ENCODE assay signal across 8 cellular contexts in the genomic region with DNA sequence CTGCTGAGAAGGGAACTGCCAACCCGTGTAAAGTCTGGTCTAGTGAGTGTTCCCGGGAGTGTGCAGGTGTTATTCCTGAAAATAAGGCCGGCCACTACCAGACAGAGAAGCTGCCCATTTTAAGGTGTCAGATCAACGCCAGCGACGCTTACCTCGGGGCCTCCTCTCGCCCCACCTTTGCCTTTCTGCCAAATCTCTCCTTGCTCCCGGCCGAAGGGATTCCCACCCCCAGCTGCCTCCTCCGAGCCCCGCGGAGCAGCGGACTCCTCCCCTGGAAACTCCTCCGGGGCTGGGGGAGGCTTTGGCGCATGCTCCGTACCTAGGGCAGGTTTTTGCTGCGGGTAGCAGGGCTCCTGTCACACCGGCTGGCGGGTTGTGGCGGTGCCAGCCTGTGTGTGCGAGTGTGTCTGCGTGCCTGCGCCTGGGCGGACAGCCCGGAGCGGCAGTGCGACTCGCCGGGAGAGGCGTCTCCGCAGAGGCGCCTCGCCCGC. TPM values are rescaled to one million over a fixed set of nuclear protein-coding genes. Genes with fewer than 3 reads are reported as not detected.
A peak's percentile ranks its signal among the peaks of the same experiment; 100 is the strongest.
DNase-seq lines count a peak whose midpoint lies in the region; ATAC-seq and TF ChIP-seq lines count a peak whose summit lies in the region.

A gene (plus strand): TSS at position 359 of the 491 bp plus-strand sequence.

- H3K9me3 Mint-ChIP-seq in activated T-cell treated with anti-CD3 and anti-CD28 coated beads, Interleukin-2, amount 50 U/mL, for 72 hours: peaks cover 0 to 3% of the 10 kb centered on the region in 2 donors

- peaks cover 4% of the 10 kb centered on the region for H3K4me1 Mint-ChIP-seq in activated T-cell treated with anti-CD3 and anti-CD28 coated beads, Interleukin-2, amount 50 U/mL, for 72 hours (ENCODE audit: low read depth)

- peak within 1 kb of the TSS; percentile 43 to 55 for H3K4me3 ChIP-seq in HCT116 (replicated peaks in 1 of 2; ENCODE audit: low read depth in 1 of 2, low read length in 2 of 2)
- H3K4me3 ChIP-seq in duodenal mucosa (ENCODE audit: low read depth in 1 of 2, low read length in 2 of 2): peak within 1 kb of the TSS; percentile 57 to 63
- peak within 1 kb of the TSS; percentile 59 to 71 for H3K4me3 ChIP-seq in mesenchymal stem cell (ENCODE audit: insufficient read depth in 1 of 2, low read depth in 1 of 2, low read length in 2 of 2)
- H3K4me3 ChIP-seq in aorta (ENCODE audit: low read length in 2 of 2): peak within 1 kb of the TSS; percentile 70 to 79

- no peak within 1 kb of the TSS for H2AFZ ChIP-seq in HCT116 (ENCODE audit: low read depth, low read length, poor library complexity, severe bottlenecking)
- peak within 1 kb of the TSS; percentile 53 for H2AFZ ChIP-seq in mesenchymal stem cell (ENCODE audit: low read depth, low read length)

- no peaks in the 10 kb centered on the region for H3K36me3 Mint-ChIP-seq in activated T-cell treated with anti-CD3 and anti-CD28 coated beads, Interleukin-2, amount 50 U/mL, for 72 hours (ENCODE audit: insufficient read depth in 2 of 2)

- H3K18ac ChIP-seq in mesenchymal stem cell (ENCODE audit: low read depth in 1 of 2, low read length in 2 of 2): no peak within 1 kb of the TSS

- TF ChIP-seq RAD21 in HCT116 (IDR thresholded peaks at IDR 0.05; ENCODE audit: low read depth): no peak

- no peaks in the 10 kb centered on the region for H3K79me2 ChIP-seq in HCT116 (ENCODE audit: insufficient read depth, low read length)

- H2BK12ac ChIP-seq in mesenchymal stem cell (ENCODE audit: low read length in 2 of 2): no peak within 1 kb of the TSS

- H3K23ac ChIP-seq in mesenchymal stem cell (ENCODE audit: low read length in 2 of 2): no peak within 1 kb of the TSS

- POLR2A ChIA-PET in HCT116 (lab: Charles Lee): no interaction called here

- CTCF ChIA-PET in HCT116 (lab: Charles Lee): no interaction called here

- no peaks in the 10 kb centered on the region; the same call in 1 of the 2 replicates for H4K20me1 ChIP-seq in HCT116 (ENCODE audit: insufficient read depth)

- H3K9me3 ChIP-seq in ES-I3 (ENCODE audit: control insufficient read depth, insufficient read depth, low read length): no peaks in the 10 kb centered on the region
- no peaks in the 10 kb centered on the region for H3K9me3 ChIP-seq in HCT116 (ENCODE audit: control insufficient read depth in 1 of 2, insufficient read depth in 1 of 2, low read depth in 1 of 2, low read length in 2 of 2)
- no peaks in the 10 kb centered on the region for H3K9me3 ChIP-seq in duodenal mucosa (ENCODE audit: control insufficient read depth in 1 of 2, low read length in 2 of 2)
- H3K9me3 ChIP-seq in mesenchymal stem cell (ENCODE audit: control insufficient read depth, low read length): no peaks in the 10 kb centered on the region
- H3K9me3 ChIP-seq in aorta (ENCODE audit: control insufficient read depth, low read length): peaks cover under 1% of the 10 kb centered on the region

- RAD21 ChIA-PET in HCT116 (lab: Charles Lee; ENCODE audit: low non-redundant PET in 1 of 2, low total read pairs in 2 of 2, uncharacterized antibody in 2 of 2, unreplicated experiment in 2 of 2): no interaction called here

- H3K9ac ChIP-seq in ES-I3 (ENCODE audit: low read depth, low read length): peak within 1 kb of the TSS; percentile 59; the same call in 1 of the 2 replicates
- no peak within 1 kb of the TSS for H3K9ac ChIP-seq in HCT116 (ENCODE audit: low read length)
- no peak within 1 kb of the TSS for H3K9ac ChIP-seq in duodenal mucosa (ENCODE audit: low read depth in 1 of 2, low read length in 2 of 2)
- no peak within 1 kb of the TSS for H3K9ac ChIP-seq in mesenchymal stem cell (ENCODE audit: low read length)

- H3K36me3 ChIP-seq in ES-I3 (ENCODE audit: insufficient read depth, low read length) (no peaks in the 10 kb centered on the region), HCT116 (ENCODE audit: control insufficient read depth in 1 of 2, insufficient read depth in 2 of 2, low read length in 2 of 2) (no peaks in the 10 kb centered on the region), duodenal mucosa (ENCODE audit: control insufficient read depth in 1 of 2, insufficient read depth in 2 of 2, low read length in 2 of 2) (no peaks in the 10 kb centered on the region), mesenchymal stem cell (ENCODE audit: control insufficient read depth in 1 of 2, insufficient read depth in 2 of 2, low read depth in 1 of 2, low read length in 2 of 2) (no peaks in the 10 kb centered on the region), aorta (ENCODE audit: control insufficient read depth in 1 of 2, insufficient read depth in 2 of 2, low read length in 1 of 2) (no peaks in the 10 kb centered on the region)

- peak; percentile 10 for DNase-seq in HCT116 (ENCODE audit: low read depth, low spot score)
- DNase-seq in NCI-H345 (lab: John Stamatoyannopoulos, UW): peak; percentile 83
- DNase-seq in mesenchymal stem cell: peak; percentile 7
- DNase-seq in aorta: peak; percentile 42 to 75
- DNase-seq in activated T-cell treated with anti-CD3 and anti-CD28 coated beads, Interleukin-2, amount 50 U/mL, for 72 hours: no peak
- DNase-seq in CD1c-positive myeloid dendritic cell (ENCODE audit: extremely low spot score): no peak

- no peak within 1 kb of the TSS for H4K91ac ChIP-seq in mesenchymal stem cell (ENCODE audit: low read length)

- H2BK120ac ChIP-seq in mesenchymal stem cell (ENCODE audit: low read depth, low read length): no peak within 1 kb of the TSS

- peak within 1 kb of the TSS in 1 of 2 donors; percentile 48 for H3K4me3 Mint-ChIP-seq in activated T-cell treated with anti-CD3 and anti-CD28 coated beads, Interleukin-2, amount 50 U/mL, for 72 hours

- H3K27me3 ChIP-seq in HCT116 (ENCODE audit: insufficient read depth, low read length) (peaks cover 60% of the 10 kb centered on the region), duodenal mucosa (ENCODE audit: control insufficient read depth in 1 of 2, insufficient read depth in 2 of 2, low read length in 2 of 2) (peaks cover 50 to 63% of the 10 kb centered on the region in 2 donors), mesenchymal stem cell (ENCODE audit: control insufficient read depth in 1 of 2, insufficient read depth in 1 of 2, low read length in 2 of 2) (peaks cover 65 to 75% of the 10 kb centered on the region in 2 experiments), aorta (ENCODE audit: control insufficient read depth in 1 of 2, insufficient read depth in 2 of 2, low read length in 1 of 2) (no peaks in the 10 kb centered on the region)

- H3K27me3 Mint-ChIP-seq in activated T-cell treated with anti-CD3 and anti-CD28 coated beads, Interleukin-2, amount 50 U/mL, for 72 hours (ENCODE audit: low read depth): peaks cover 59% of the 10 kb centered on the region

- H2BK15ac ChIP-seq in mesenchymal stem cell (ENCODE audit: low read depth, poor library complexity, severe bottlenecking): no peak within 1 kb of the TSS

- intact Hi-C loops in HCT116 (cut with micrococcal nuclease): no loop called here
- intact Hi-C loops in aorta (cut with DNase I): no loop called here

- H4K8ac ChIP-seq in mesenchymal stem cell (ENCODE audit: low read length): no peak within 1 kb of the TSS

- peak within 1 kb of the TSS; percentile 88 for H3K4me2 ChIP-seq in HCT116 (ENCODE audit: low read length)
- H3K4me2 ChIP-seq in mesenchymal stem cell (ENCODE audit: low read length, poor library complexity, severe bottlenecking): peak within 1 kb of the TSS; percentile 99

- no peak within 1 kb of the TSS for H2AK5ac ChIP-seq in mesenchymal stem cell (ENCODE audit: low read length, severe bottlenecking)

- H3K4me1 ChIP-seq in ES-I3 (ENCODE audit: insufficient read depth, low read length) (no peaks in the 10 kb centered on the region; the same call in 1 of the 2 replicates), HCT116 (ENCODE audit: control insufficient read depth in 1 of 2, insufficient read depth in 2 of 2, low read length in 2 of 2) (peaks cover 0 to 8% of the 10 kb centered on the region in 2 experiments; a peak in 1 of 4 replicates), duodenal mucosa (ENCODE audit: control insufficient read depth in 1 of 2, insufficient read depth in 2 of 2, low read length in 2 of 2) (peaks cover 4 to 12% of the 10 kb centered on the region in 2 donors), mesenchymal stem cell (ENCODE audit: control insufficient read depth, insufficient read depth, low read depth, low read length) (peaks cover 17% of the 10 kb centered on the region), aorta (ENCODE audit: control insufficient read depth in 1 of 2, insufficient read depth in 2 of 2, low read length in 2 of 2) (peaks cover 0 to 2% of the 10 kb centered on the region in 2 donors)

- ATAC-seq in HCT116 (peak; percentile 91), aorta (ENCODE audit: low FRiP score) (no peak)
- no peak for ATAC-seq in activated T-cell treated with anti-CD3 and anti-CD28 coated beads, Interleukin-2, amount 50 U/mL, for 72 hours (replicated peaks in 1 of 2)

- H3K79me1 ChIP-seq in mesenchymal stem cell (replicated peaks; ENCODE audit: low read length, poor library complexity, severe bottlenecking): no peaks in the 10 kb centered on the region

- no peak for TF ChIP-seq CTCF in HCT116 (IDR thresholded peaks at IDR 0.05 in 2 of 3, conservative IDR thresholded peaks at IDR 0.05 in 1 of 3; ENCODE audit: borderline replicate concordance in 1 of 3, insufficient read depth in 1 of 3, low read depth in 2 of 3, low read length in 2 of 3)

- no peak within 1 kb of the TSS for H3K4ac ChIP-seq in mesenchymal stem cell (ENCODE audit: low read depth in 1 of 2, low read length in 2 of 2)

- no peaks in the 10 kb centered on the region for H3K9me2 ChIP-seq in HCT116 (ENCODE audit: insufficient read depth)

- no peak within 1 kb of the TSS for H2BK5ac ChIP-seq in mesenchymal stem cell (ENCODE audit: low read depth, low read length, poor library complexity, severe bottlenecking)

- no peak within 1 kb of the TSS for H3K27ac Mint-ChIP-seq in activated T-cell treated with anti-CD3 and anti-CD28 coated beads, Interleukin-2, amount 50 U/mL, for 72 hours

- no peak within 1 kb of the TSS for H3K14ac ChIP-seq in mesenchymal stem cell (ENCODE audit: low read length in 2 of 2)

- 1% methylated on average over 35 of the region's 35 CpGs for WGBS in mesenchymal stem cell
- WGBS in aorta, 2 donors: 1% methylated on average over 31 to 35 of the region's 35 CpGs

- BruUV-seq in HCT116 (replicated peaks; lab: Mats Ljungman, UMichigan): no TSS peak

- no peak within 1 kb of the TSS for H3K27ac ChIP-seq in HCT116 (ENCODE audit: low read depth, low read length)
- H3K27ac ChIP-seq in duodenal mucosa (ENCODE audit: low read depth, low read length): no peak within 1 kb of the TSS
- H3K27ac ChIP-seq in mesenchymal stem cell (ENCODE audit: low read length, poor library complexity, severe bottlenecking): no peak within 1 kb of the TSS
- no peak within 1 kb of the TSS for H3K27ac ChIP-seq in aorta (ENCODE audit: low read depth in 1 of 2, low read length in 2 of 2)

- no peak for TF ChIP-seq POLR2A in HCT116 (IDR thresholded peaks at IDR 0.05; ENCODE audit: borderline replicate concordance, extremely low read depth, insufficient read depth, insufficient read length)

RNA-seq across cellular contexts. Expression of the gene that starts here (rescaled TPM):
- total RNA-seq in HCT116 (2021; ENCODE audit: unreplicated experiment): 0.10 TPM
- polyA plus RNA-seq in HCT116 (2012): 0.01 and 0.04 TPM in 2 replicates
- polyA plus RNA-seq in mesenchymal stem cell (2013, experiment 1 of 2): 0.07 TPM
- polyA plus RNA-seq in mesenchymal stem cell (2013, experiment 2 of 2): 0.08 TPM
- total RNA-seq in aorta: 1 to 10 TPM in 1 of 2 donors, under 1 TPM in 1; 0.30 to 4.9 TPM
- under 1 TPM; under 0.01 to 0.38 TPM for polyA plus RNA-seq in aorta
- not detected for total RNA-seq in activated T-cell treated with anti-CD3 and anti-CD28 coated beads, Interleukin-2, amount 50 U/mL, for 72 hours

Comparison
In these comparisons a context has a peak if more than half of its experiments do, and no peak if none do; other contexts are left out.
1. Peak in DNase-seq, ATAC-seq, H3K4me3 ChIP-seq and H3K4me2 ChIP-seq in HCT116; RNA of the gene not detected or under 1 TPM.
2. DNase-seq: peak in NCI-H345 (single experiment), mesenchymal stem cell (single experiment) and aorta (2 of 2); none in activated T-cell treated with anti-CD3 and anti-CD28 coated beads, Interleukin-2, amount 50 U/mL, for 72 hours (0 of 2) and CD1c-positive myeloid dendritic cell (single experiment).
3. Peak in every context shown above with its lines, with median percentiles within 50 percentile points of each other: H3K4me3 ChIP-seq.